In genomic region chr1:233897325-233898162, GRCh38 we compare ENCODE assay signal across 16 cellular contexts. TPM values are rescaled to one million over a fixed set of nuclear protein-coding genes. Genes with fewer than 3 reads are reported as not detected.
DNase-seq lines count a peak whose midpoint lies in the region; ATAC-seq, FAIRE-seq and TF ChIP-seq lines count a peak whose summit lies in the region.
"Had no signal": no experiment of that assay in that cellular context is flagged by ENCODE, and none has a peak within 500 bp of the region (broad histone marks: within the 10 kb centered on the region; RNA-seq: fewer than 3 reads in every experiment).

No MANE protein-coding gene starts in this region.

- H3K27ac ChIP-seq in RWPE1 (no peak overlapping the region), kidney (ENCODE audit: low read depth in 2 of 2, low read length in 2 of 2) (no peak overlapping the region)

- H3K27me3 Mint-ChIP-seq in Calu3 (ENCODE audit: unreplicated experiment): peaks cover 30% of the 10 kb centered on the region

- ATAC-seq in GM19043 (IDR thresholded peaks at IDR 0.05; ENCODE audit: low read depth, unreplicated experiment) (peak; percentile 96), HG02623 (IDR thresholded peaks at IDR 0.05; ENCODE audit: unreplicated experiment) (peak; percentile 98), HG03442 (IDR thresholded peaks at IDR 0.05; ENCODE audit: unreplicated experiment) (peak; percentile 99), Right ventricle myocardium inferior (no peak)
- ATAC-seq: activated CD8-positive, alpha-beta T cell treated with anti-CD3 and anti-CD28 coated beads, Interleukin-2, amount 10 ng/mL, durations not matched to agents 7 days and 5 days; esophagus mucosa had no signal

- no peaks in the 10 kb centered on the region for H3K4me1 Mint-ChIP-seq in Calu3 (ENCODE audit: low read depth, unreplicated experiment)

- DNase-seq in D721Med (ENCODE audit: insufficient read length, low spot score) (no peak), Calu3 (no peak), RWPE1 (ENCODE audit: low spot score) (no peak), Right ventricle myocardium inferior (ENCODE audit: missing footprints) (no peak), kidney (no peak)
- DNase-seq: ACHN; activated CD8-positive, alpha-beta T cell treated with anti-CD3 and anti-CD28 coated beads, Interleukin-2, amount 10 ng/mL, durations not matched to agents 7 days and 5 days; GDM1; NCI-H2081 treated with DMSO at 0.1 percent for 48 hours; SK-N-SH had no signal

- peak; percentile 88 for FAIRE-seq in D721Med (lab: Jason Lieb, UNC)
- no peak for FAIRE-seq in kidney (lab: Jason Lieb, UNC)
- FAIRE-seq: astrocyte had no signal

- TF ChIP-seq CTCF in D721Med (IDR thresholded peaks at IDR 0.05; ENCODE audit: insufficient read depth, missing control alignments): no peak
- no peak for TF ChIP-seq CTCF in Calu3 (IDR thresholded peaks at IDR 0.05; ENCODE audit: unreplicated experiment)
- TF ChIP-seq CTCF in RWPE1 (conservative IDR thresholded peaks at IDR 0.05; ENCODE audit: low read depth): no peak
- TF ChIP-seq CTCF in kidney (IDR thresholded peaks at IDR 0.05; ENCODE audit: borderline replicate concordance, extremely low read depth, insufficient read depth): no peak

- H3K9me3 ChIP-seq in kidney (ENCODE audit: control insufficient read depth in 1 of 2, low read length in 2 of 2): peaks cover 0 to 10% of the 10 kb centered on the region in 2 donors
- H3K9me3 ChIP-seq: SK-N-SH had no signal

- H3K9ac ChIP-seq in kidney (ENCODE audit: low read length in 2 of 2): no peak overlapping the region
- H3K9ac ChIP-seq: SK-N-SH had no signal

- H3K36me3 Mint-ChIP-seq in Calu3 (ENCODE audit: insufficient read depth, unreplicated experiment): no peaks in the 10 kb centered on the region

- H3K27ac Mint-ChIP-seq in Calu3 (ENCODE audit: unreplicated experiment): no peak overlapping the region
- H3K27ac Mint-ChIP-seq: activated CD8-positive, alpha-beta T cell treated with anti-CD3 and anti-CD28 coated beads, Interleukin-2, amount 10 ng/mL, durations not matched to agents 7 days and 5 days had no signal

- no peaks in the 10 kb centered on the region for H3K36me3 ChIP-seq in kidney (ENCODE audit: control insufficient read depth in 1 of 2, insufficient read depth in 2 of 2, low read length in 2 of 2)

- H3K4me3 ChIP-seq in kidney (ENCODE audit: low read length in 2 of 2): no peak overlapping the region

- no peak overlapping the region for H3K4me3 Mint-ChIP-seq in Calu3 (ENCODE audit: low read depth, unreplicated experiment)
- H3K4me3 Mint-ChIP-seq: activated CD8-positive, alpha-beta T cell treated with anti-CD3 and anti-CD28 coated beads, Interleukin-2, amount 10 ng/mL, durations not matched to agents 7 days and 5 days had no signal

- intact Hi-C loops in Calu3 (cut with micrococcal nuclease; ENCODE audit: unreplicated experiment) (no loop called here), Right ventricle myocardium inferior (cut with DNase I) (no loop called here), kidney (cut with DNase I) (no loop called here)

- POLR2A ChIA-PET in RWPE1 (lab: Yijun Ruan, JAX; ENCODE audit: low non-redundant PET): no interaction called here

- BruUV-seq in Calu3 (replicated peaks; lab: Mats Ljungman, UMichigan): no TSS peak

- CTCF ChIA-PET in Calu3 (lab: Charles Lee): no interaction called here
- CTCF ChIA-PET in RWPE1 (lab: Yijun Ruan, JAX): no interaction called here

- H3K9me3 Mint-ChIP-seq in Calu3 (ENCODE audit: low read depth, unreplicated experiment): no peaks in the 10 kb centered on the region

- no peaks in the 10 kb centered on the region for H3K4me1 ChIP-seq in kidney (ENCODE audit: control insufficient read depth in 1 of 2, insufficient read depth in 1 of 2, low read depth in 1 of 2, low read length in 2 of 2)

RNA-seq across cellular contexts. Expression of gene SLC35F3, which starts 6.9 kb away (rescaled TPM):
- total RNA-seq in Calu3 (2022) (0.54 and 0.66 TPM in 2 replicates), Right ventricle myocardium inferior (not detected), kidney (0.66 TPM)
- polyA plus RNA-seq in kidney (ENCODE audit: insufficient read depth, low read depth, low replicate concordance): 0.41 TPM
- total RNA-seq: HT-29 had no signal
